21 cellular contexts compared by ENCODE assay signal in genomic region chr11:1071571-1072115, GRCh38. TPM values are rescaled to one million over a fixed set of nuclear protein-coding genes. Genes with fewer than 3 reads are reported as not detected.
DNase-seq lines count a peak whose midpoint lies in the region; ATAC-seq and TF ChIP-seq lines count a peak whose summit lies in the region.
"Had no signal": no experiment of that assay in that cellular context is flagged by ENCODE, and none has a peak within 500 bp of the region (broad histone marks: within the 10 kb centered on the region; RNA-seq: fewer than 3 reads in every experiment).

No MANE protein-coding gene starts in this region.

- DNase-seq in NCI-H146 (lab: John Stamatoyannopoulos, UW) (peak; percentile 53), NCI-H146 treated with DMSO at 0.1 percent for 48 hours (lab: John Stamatoyannopoulos, UW; ENCODE audit: unreplicated experiment) (no peak), Right ventricle myocardium superior (peak; percentile 46), posterior cingulate gyrus (peak in 6 of 10 donors; percentile 5 to 82 (median 40)), occipital lobe (lab: John Stamatoyannopoulos, UW) (no peak)
- DNase-seq: 8988T; activated CD8-positive, alpha-beta T cell treated with anti-CD3 and anti-CD28 coated beads, Interleukin-2, amount 10 ng/mL, durations not matched to agents 7 days and 5 days; activated T-cell treated with anti-CD3 and anti-CD28 coated beads, Interleukin-2, amount 50 U/mL, for 48 hours; cerebellar nuclear complex; DND-41; erythroblast; Karpas-422; NCI-H187 treated with DMSO at 0.1 percent for 48 hours; NCI-H446; retina; stimulated activated CD4-positive, alpha-beta T cell treated with anti-CD3 and anti-CD28 coated beads, Interleukin-4, amount 100 ng/mL, for 24 hours had no signal

- intact Hi-C loops in Right ventricle myocardium superior (cut with DNase I): no loop called here
- intact Hi-C loops in posterior cingulate gyrus (cut with DNase I): no loop called here

- ATAC-seq in Right ventricle myocardium superior (ENCODE audit: poor library complexity): no peak
- no peak for ATAC-seq in HG03139 (IDR thresholded peaks at IDR 0.05; ENCODE audit: unreplicated experiment)
- ATAC-seq in HG02981 (IDR thresholded peaks at IDR 0.05; ENCODE audit: unreplicated experiment): no peak
- ATAC-seq: activated CD8-positive, alpha-beta T cell treated with anti-CD3 and anti-CD28 coated beads, Interleukin-2, amount 10 ng/mL, durations not matched to agents 7 days and 5 days; foreskin keratinocyte; left lung had no signal

- TF ChIP-seq RAD21 in Ishikawa (IDR thresholded peaks at IDR 0.05; ENCODE audit: low read depth): no peak

- no peak for TF ChIP-seq EP300 in Ishikawa (IDR thresholded peaks at IDR 0.05; ENCODE audit: borderline replicate concordance)

TF ChIP-seq in Ishikawa, 13 proteins besides CTCF, POLR2A, EP300 and RAD21:
- TF ChIP-seq CEBPB (IDR thresholded peaks at IDR 0.05) (no peak), EGR1 (IDR thresholded peaks at IDR 0.05) (peak; percentile 61), ZBTB7A (IDR thresholded peaks at IDR 0.05; ENCODE audit: low read depth) (no peak), USF1 (IDR thresholded peaks at IDR 0.05) (no peak)
TF ChIP-seq in Ishikawa: peak in this region for 1.

RNA-seq across cellular contexts. Expression of gene MUC2, which starts 3.0 kb away (rescaled TPM):
- not detected for total RNA-seq in Right ventricle myocardium superior
- total RNA-seq in occipital lobe: not detected
- total RNA-seq: activated CD8-positive, alpha-beta T cell treated with anti-CD3 and anti-CD28 coated beads, Interleukin-2, amount 10 ng/mL, durations not matched to agents 7 days and 5 days; foreskin keratinocyte; left lung had no signal

RNA-seq across cellular contexts. Expression of gene MUC6, which starts 35.1 kb away (rescaled TPM):
- total RNA-seq in Right ventricle myocardium superior: not detected
- not detected for total RNA-seq in occipital lobe
- total RNA-seq: activated CD8-positive, alpha-beta T cell treated with anti-CD3 and anti-CD28 coated beads, Interleukin-2, amount 10 ng/mL, durations not matched to agents 7 days and 5 days; foreskin keratinocyte; left lung had no signal

Comparison
In these comparisons a context has a peak if more than half of its experiments do, and no peak if none do; other contexts are left out.
1. DNase-seq: peak in NCI-H146 (single experiment), Right ventricle myocardium superior (single experiment) and posterior cingulate gyrus (6 of 10); none in NCI-H146 treated with DMSO at 0.1 percent for 48 hours (single experiment) and occipital lobe (single experiment).